ENCODE assay signal across 20 cellular contexts in the genomic region with DNA sequence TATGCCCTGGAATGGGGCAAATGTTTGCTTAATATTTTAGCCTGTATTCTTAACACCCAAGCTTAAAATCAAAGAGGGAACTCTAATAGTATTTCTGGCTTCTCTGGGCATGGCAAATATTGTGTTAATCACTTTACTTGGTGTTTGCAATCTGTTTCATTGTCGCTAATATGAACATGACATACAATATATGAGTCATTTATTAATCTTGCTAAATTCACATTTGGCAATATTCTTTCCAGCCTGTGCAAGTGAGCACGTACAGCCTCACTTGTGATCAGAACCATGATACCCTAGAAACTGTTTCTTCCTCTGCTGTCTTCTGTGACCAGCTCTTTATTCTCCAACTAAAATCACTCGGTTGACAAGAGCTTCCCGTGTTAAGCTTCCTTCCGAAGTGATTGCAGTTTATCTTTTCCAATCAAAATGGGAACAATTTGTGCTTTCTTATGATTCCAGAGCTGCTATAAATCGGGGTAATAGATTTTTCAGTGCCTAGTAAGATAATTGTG.
"Had no signal": no experiment of that assay in that cellular context is flagged by ENCODE, and none has a peak within 500 bp of the region (broad histone marks: within the 10 kb centered on the region; RNA-seq: fewer than 3 reads in every experiment).

No MANE protein-coding gene starts in this region.

- H3K9me3 ChIP-seq: testis, uterus had no signal

- H3K4me2 ChIP-seq: smooth muscle cell had no signal

- H3K27ac ChIP-seq: gastroesophageal sphincter, sigmoid colon, testis, uterus had no signal

- H3K36me3 ChIP-seq: gastroesophageal sphincter, sigmoid colon, uterus had no signal

- H3K4me1 Mint-ChIP-seq: activated B cell treated with CpG ODN at 0.5 μM for 24 hours; activated CD4-positive, alpha-beta T cell treated with anti-CD3 and anti-CD28 coated beads for 36 hours; activated naive CD8-positive, alpha-beta T cell treated with anti-CD3 and anti-CD28 coated beads for 36 hours; memory B cell; stimulated activated memory B cell treated with anti-CD40 and anti-IgM and Interleukin-4, amounts not matched to agents 10 μg/mL and 1 μg/mL and 100 μg/mL, for 72 hours had no signal

- H3K4me3 ChIP-seq: gastroesophageal sphincter, sigmoid colon, smooth muscle cell, testis, uterus had no signal

- H3K27me3 ChIP-seq: testis, uterus had no signal

- H3K4me1 ChIP-seq: gastroesophageal sphincter, sigmoid colon, testis, uterus had no signal

- ATAC-seq: activated CD4-positive, alpha-beta T cell treated with anti-CD3 and anti-CD28 coated beads for 36 hours; gastroesophageal sphincter; stimulated activated memory B cell treated with anti-CD40 and anti-IgM and Interleukin-4, amounts not matched to agents 10 μg/mL and 1 μg/mL and 100 μg/mL, for 72 hours had no signal

- DNase-seq: activated B cell treated with CpG ODN at 0.5 μM for 24 hours; activated CD4-positive, alpha-beta T cell treated with anti-CD3 and anti-CD28 coated beads for 36 hours; activated CD4-positive, alpha-beta T cell treated with anti-CD3 and anti-CD28 coated beads, Interleukin-2, amount 50 U/mL, for 4 hours; activated CD8-positive, alpha-beta memory T cell treated with anti-CD3 and anti-CD28 coated beads for 24 hours; activated CD8-positive, alpha-beta memory T cell treated with anti-CD3 and anti-CD28 coated beads, Interleukin-2, amount 50 U/mL, for 48 hours; activated naive CD4-positive, alpha-beta T cell treated with Interleukin-2 at 50 U/mL for 16 hours; activated naive CD8-positive, alpha-beta T cell treated with anti-CD3 and anti-CD28 coated beads for 36 hours; activated T-cell treated with anti-CD3 and anti-CD28 coated beads, Interleukin-2, amount 50 U/mL, for 48 hours; amniotic stem cell; posterior cingulate gyrus; sigmoid colon; stimulated activated CD4-positive, alpha-beta T cell treated with anti-CD3 and anti-CD28 coated beads, Interleukin-15, amount 100 ng/mL, for 24 hours; T-helper 9 cell; testis; trophoblast cell; uterus had no signal

- H3K27ac Mint-ChIP-seq: activated B cell treated with CpG ODN at 0.5 μM for 24 hours; activated CD4-positive, alpha-beta T cell treated with anti-CD3 and anti-CD28 coated beads for 36 hours; activated naive CD8-positive, alpha-beta T cell treated with anti-CD3 and anti-CD28 coated beads for 36 hours; memory B cell; stimulated activated memory B cell treated with anti-CD40 and anti-IgM and Interleukin-4, amounts not matched to agents 10 μg/mL and 1 μg/mL and 100 μg/mL, for 72 hours had no signal

- H3K27me3 Mint-ChIP-seq: activated B cell treated with CpG ODN at 0.5 μM for 24 hours had no signal

- H3K4me3 Mint-ChIP-seq: activated B cell treated with CpG ODN at 0.5 μM for 24 hours; activated CD4-positive, alpha-beta T cell treated with anti-CD3 and anti-CD28 coated beads for 36 hours; activated naive CD8-positive, alpha-beta T cell treated with anti-CD3 and anti-CD28 coated beads for 36 hours; memory B cell; stimulated activated memory B cell treated with anti-CD40 and anti-IgM and Interleukin-4, amounts not matched to agents 10 μg/mL and 1 μg/mL and 100 μg/mL, for 72 hours had no signal

- H3K9me3 Mint-ChIP-seq: activated B cell treated with CpG ODN at 0.5 μM for 24 hours had no signal

- H3K36me3 Mint-ChIP-seq: activated naive CD8-positive, alpha-beta T cell treated with anti-CD3 and anti-CD28 coated beads for 36 hours; memory B cell; stimulated activated memory B cell treated with anti-CD40 and anti-IgM and Interleukin-4, amounts not matched to agents 10 μg/mL and 1 μg/mL and 100 μg/mL, for 72 hours had no signal
